ENCODE assay signal across 21 cellular contexts in the genomic region with DNA sequence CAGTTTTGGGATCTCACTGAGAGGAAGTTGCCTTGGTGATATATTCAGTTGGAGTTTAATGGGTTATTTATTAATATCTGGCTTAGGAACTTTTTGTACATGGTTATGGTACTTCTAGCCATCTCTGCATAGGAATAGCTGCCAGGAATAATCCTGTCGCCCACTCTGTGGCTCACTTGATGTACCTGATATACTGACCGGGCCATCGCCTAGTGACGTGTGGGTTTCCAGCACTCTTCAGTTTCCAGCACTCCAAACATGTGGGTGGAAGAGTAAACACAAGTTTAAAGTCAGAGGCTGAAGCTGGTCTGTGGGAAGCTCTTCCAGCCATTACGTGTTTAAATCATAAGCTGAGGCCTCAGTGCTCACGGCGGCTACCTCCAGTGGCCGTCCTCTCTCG. TPM values are rescaled to one million over a fixed set of nuclear protein-coding genes. Genes with fewer than 3 reads are reported as not detected.
A peak's percentile ranks its signal among the peaks of the same experiment; 100 is the strongest.
DNase-seq lines count a peak whose midpoint lies in the region; ATAC-seq, FAIRE-seq and TF ChIP-seq lines count a peak whose summit lies in the region.
"Had no signal": no experiment of that assay in that cellular context is flagged by ENCODE, and none has a peak within 500 bp of the region (broad histone marks: within the 10 kb centered on the region; RNA-seq: fewer than 3 reads in every experiment).

No MANE protein-coding gene starts in this region.

- H3K27me3 Mint-ChIP-seq in MCF 10A (ENCODE audit: insufficient read depth, unreplicated experiment), result peaks cover 33% of the 10 kb centered on the region

- peak; percentile 43 for DNase-seq in RCC 7860 (ENCODE audit: low spot score)
- peak; percentile 22 for DNase-seq in left kidney (ENCODE audit: low read depth, low spot score)
- peak; percentile 51 for DNase-seq in lung (ENCODE audit: low spot score)
- DNase-seq in upper lobe of left lung, result peak in 1 of 2 donors; percentile 65
- no peak for DNase-seq in MCF 10A (ENCODE audit: unreplicated experiment)
- DNase-seq in Right ventricle myocardium superior, result no peak
- DNase-seq: CD4-positive, alpha-beta memory T cell; KBM-7; NCI-H1092 treated with DMSO at 0.1 percent for 48 hours; NCI-H1436 treated with DMSO at 0.1 percent for 48 hours; NCI-H2029; NCI-H345; NCI-H526; Peyer's patch had no signal

- H3K9me3 ChIP-seq in lung (ENCODE audit: control insufficient read depth in 2 of 2, insufficient read depth in 1 of 2, low read length in 1 of 2), result peaks cover 0 to 2% of the 10 kb centered on the region in 2 donors
- H3K9me3 ChIP-seq in upper lobe of left lung, result no peaks in the 10 kb centered on the region
- H3K9me3 ChIP-seq: BLaER1, Peyer's patch had no signal

- intact Hi-C loops in MCF 10A (cut with micrococcal nuclease) (no loop called here), Right ventricle myocardium superior (cut with DNase I) (no loop called here)

- no peak overlapping the region for H3K4me3 Mint-ChIP-seq in MCF 10A (ENCODE audit: unreplicated experiment)
- H3K4me3 Mint-ChIP-seq: CD4-positive, alpha-beta memory T cell had no signal

- WGBS in lung, 2 donors, result 66 to 89% methylated on average over 9 of the region's 9 CpGs
- 63 to 79% methylated on average over 9 of the region's 9 CpGs for WGBS in upper lobe of left lung, 2 donors

- H3K9me3 Mint-ChIP-seq in MCF 10A (ENCODE audit: unreplicated experiment), result no peaks in the 10 kb centered on the region

- H3K36me3 Mint-ChIP-seq in MCF 10A (ENCODE audit: insufficient read depth, unreplicated experiment), result no peaks in the 10 kb centered on the region
- H3K36me3 Mint-ChIP-seq: CD4-positive, alpha-beta memory T cell had no signal

- no TSS peak for BruUV-seq in MCF 10A (replicated peaks; lab: Mats Ljungman, UMichigan)

- CTCF ChIA-PET in MCF 10A (lab: Yijun Ruan, JAX), result no interaction called here

- POLR2A ChIA-PET in MCF 10A (lab: Yijun Ruan, JAX), result interaction anchor here (1.1 kb wide), 1 partner anchor 9 kb away, joined by 3 read pairs; no protein-coding TSS in a partner anchor

- FAIRE-seq in RCC 7860 (lab: Jason Lieb, UNC), result no peak
- FAIRE-seq: GM19239, H54 had no signal

- H3K4me1 ChIP-seq in lung (ENCODE audit: control insufficient read depth in 2 of 2, insufficient read depth in 2 of 2, low read length in 2 of 2) (peaks cover 0 to 1% of the 10 kb centered on the region in 2 donors), upper lobe of left lung (no peaks in the 10 kb centered on the region)
- H3K4me1 ChIP-seq: Peyer's patch, SJSA1 had no signal

- H3K27ac ChIP-seq in lung (ENCODE audit: low read depth in 1 of 2, low read length in 1 of 2) (no peak overlapping the region), upper lobe of left lung (no peak overlapping the region)
- H3K27ac ChIP-seq: BLaER1, Peyer's patch, SJSA1 had no signal

- peak in 1 of 4 donors; percentile 77 for TF ChIP-seq EP300 in upper lobe of left lung (IDR thresholded peaks at IDR 0.05)

- no peak for TF ChIP-seq POLR2A in upper lobe of left lung (IDR thresholded peaks at IDR 0.05)

- H3K36me3 ChIP-seq in lung (ENCODE audit: control insufficient read depth in 2 of 2, insufficient read depth in 2 of 2, low read length in 2 of 2) (no peaks in the 10 kb centered on the region), upper lobe of left lung (no peaks in the 10 kb centered on the region)
- H3K36me3 ChIP-seq: BLaER1, Peyer's patch, SJSA1 had no signal

- no peaks in the 10 kb centered on the region for H3K27me3 ChIP-seq in lung (ENCODE audit: control insufficient read depth, insufficient read depth)
- H3K27me3 ChIP-seq in upper lobe of left lung, result no peaks in the 10 kb centered on the region
- H3K27me3 ChIP-seq: BLaER1, Peyer's patch had no signal

- H3K4me3 ChIP-seq in lung, result no peak overlapping the region
- H3K4me3 ChIP-seq in upper lobe of left lung, result no peak overlapping the region
- H3K4me3 ChIP-seq: BLaER1, Peyer's patch, SJSA1 had no signal

- TF ChIP-seq CTCF in lung (IDR thresholded peaks at IDR 0.05; ENCODE audit: control extremely low read depth, extremely low read depth) (no peak), upper lobe of left lung (IDR thresholded peaks at IDR 0.05) (no peak), MCF 10A (IDR thresholded peaks at IDR 0.05; ENCODE audit: unreplicated experiment) (no peak)

- H3K4me1 Mint-ChIP-seq in MCF 10A (ENCODE audit: insufficient read depth, unreplicated experiment), result peaks cover under 1% of the 10 kb centered on the region
- H3K4me1 Mint-ChIP-seq: CD4-positive, alpha-beta memory T cell had no signal

- H3K27ac Mint-ChIP-seq in MCF 10A (ENCODE audit: low read depth, unreplicated experiment), result no peak overlapping the region
- H3K27ac Mint-ChIP-seq: CD4-positive, alpha-beta memory T cell had no signal

- ATAC-seq in lung (ENCODE audit: insufficient read depth, low FRiP score) (peak; percentile 75), upper lobe of left lung (ENCODE audit: low FRiP score in 2 of 2) (peak; percentile 47 to 80), GM21786 (IDR thresholded peaks at IDR 0.05; ENCODE audit: unreplicated experiment) (no peak), Right ventricle myocardium superior (ENCODE audit: poor library complexity) (no peak)
- no peak for ATAC-seq in activated CD4-positive, CD25-positive, alpha-beta regulatory T cell treated with anti-CD3 and anti-CD28 coated beads, Interleukin-2, amount 50 U/mL, for 24 hours

RNA-seq across cellular contexts. Expression of a gene that starts 44.3 kb away (rescaled TPM):
- total RNA-seq in lung, result 10 to 100 TPM; 31.3 to 39.4 TPM
- 1 to 10 TPM; 6.6 to 9.1 TPM for polyA plus RNA-seq in lung
- total RNA-seq in upper lobe of left lung, result 10 to 100 TPM; 25.5 to 45.1 (median 30.7) TPM
- 41.3 and 42.4 TPM in 2 replicates for total RNA-seq in MCF 10A (2022)
- 25.4 TPM for total RNA-seq in Right ventricle myocardium superior
- total RNA-seq: OCI-LY7 had no signal

Comparison
In these comparisons a context has a peak if more than half of its experiments do, and no peak if none do; other contexts are left out.
1. DNase-seq: peak in RCC 7860 (single experiment), left kidney (single experiment) and lung (single experiment); none in MCF 10A (single experiment) and Right ventricle myocardium superior (single experiment).
2. ATAC-seq: peak in lung (single experiment) and upper lobe of left lung (2 of 2); none in GM21786 (single experiment), Right ventricle myocardium superior (single experiment) and activated CD4-positive, CD25-positive, alpha-beta regulatory T cell treated with anti-CD3 and anti-CD28 coated beads, Interleukin-2, amount 50 U/mL, for 24 hours (0 of 2).